In the genomic region with DNA sequence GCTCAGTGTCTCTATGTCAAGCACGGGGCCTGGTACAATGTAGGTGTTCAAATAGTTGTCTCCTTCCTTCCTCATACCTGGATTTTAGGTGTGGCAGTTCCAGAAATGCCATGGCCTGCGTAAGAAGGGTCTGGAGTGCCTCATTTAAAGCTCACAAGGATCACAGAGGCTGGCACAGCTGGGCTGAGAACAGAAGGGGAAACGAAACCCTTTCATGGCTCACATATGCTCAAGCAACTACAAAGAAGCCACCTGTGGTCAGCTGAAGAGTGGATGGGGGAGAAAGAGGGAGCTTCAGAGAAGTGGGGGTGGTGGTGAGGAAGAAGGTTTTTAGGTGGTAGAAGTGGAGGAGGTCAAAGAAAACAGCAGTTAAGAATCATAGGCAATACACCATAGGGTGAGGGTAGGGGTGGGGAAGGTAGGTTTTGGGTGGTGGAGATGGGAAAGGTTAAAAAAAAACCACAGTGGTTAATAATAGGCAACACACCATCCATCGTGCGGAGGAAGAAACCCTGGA, we compare ENCODE assay signal across 9 cellular contexts. TPM values are rescaled to one million over a fixed set of nuclear protein-coding genes. Genes with fewer than 3 reads are reported as not detected.
DNase-seq lines count a peak whose midpoint lies in the region; ATAC-seq, FAIRE-seq and TF ChIP-seq lines count a peak whose summit lies in the region.
"Had no signal": no experiment of that assay in that cellular context is flagged by ENCODE, and none has a peak within 500 bp of the region (broad histone marks: within the 10 kb centered on the region; RNA-seq: fewer than 3 reads in every experiment).

No MANE protein-coding gene starts in this region.

- TF ChIP-seq CTCF in bronchial epithelial cell (IDR thresholded peaks at IDR 0.05; ENCODE audit: insufficient read depth, low read length, severe bottlenecking) = no peak

- TF ChIP-seq POLR2A in GM12892 (IDR thresholded peaks at IDR 0.05; ENCODE audit: low read depth, low read length) = no peak

- H3K4me3 ChIP-seq in bronchial epithelial cell (ENCODE audit: low read depth, low read length) = no peak overlapping the region

- no peaks in the 10 kb centered on the region for H3K36me3 ChIP-seq in bronchial epithelial cell (ENCODE audit: control insufficient read depth, insufficient read depth, low read length)

- ATAC-seq in GM21423 (IDR thresholded peaks at IDR 0.05; ENCODE audit: unreplicated experiment) (peak; percentile 92), HG03521 (IDR thresholded peaks at IDR 0.05; ENCODE audit: unreplicated experiment) (peak; percentile 90)

- DNase-seq in GM12892 (ENCODE audit: insufficient read length) = peak; percentile 76
- peak; percentile 46 for DNase-seq in bronchial epithelial cell (ENCODE audit: low read depth)
- DNase-seq in D341Med (ENCODE audit: low spot score) = no peak
- DNase-seq in stimulated activated CD8-positive, alpha-beta memory T cell treated with anti-CD3 and anti-CD28 coated beads, Interleukin-4, amount 100 ng/mL, for 48 hours = no peak
- no peak for DNase-seq in COLO829 (ENCODE audit: low spot score)
- no peak for DNase-seq in NCI-H1048 (lab: John Stamatoyannopoulos, UW)
- DNase-seq: activated T-cell treated with anti-CD3 and anti-CD28 coated beads, Interleukin-2, amount 50 U/mL, for 4 hours had no signal

- FAIRE-seq in GM12892 (lab: Jason Lieb, UNC) = peak; percentile 82
- FAIRE-seq in bronchial epithelial cell (lab: Jason Lieb, UNC) = no peak

- no peaks in the 10 kb centered on the region for H3K27me3 ChIP-seq in bronchial epithelial cell (ENCODE audit: control insufficient read depth, insufficient read depth, low read length)

RNA-seq across cellular contexts. Expression of a gene that starts 17.0 kb away (rescaled TPM):
- polyA plus RNA-seq in GM12892 (2012; ENCODE audit: missing spikeins) = 69.1 TPM
- 18.2 and 37.5 TPM in 2 replicates for total RNA-seq in bronchial epithelial cell

Comparison
In these comparisons a context has a peak if more than half of its experiments do, and no peak if none do; other contexts are left out.
1. DNase-seq: peak in GM12892 (single experiment) and bronchial epithelial cell (single experiment); none in D341Med (single experiment), stimulated activated CD8-positive, alpha-beta memory T cell treated with anti-CD3 and anti-CD28 coated beads, Interleukin-4, amount 100 ng/mL, for 48 hours (single experiment), COLO829 (single experiment) and NCI-H1048 (single experiment).